Comparison of ENCODE assay signal across 13 cellular contexts in the genomic region with DNA sequence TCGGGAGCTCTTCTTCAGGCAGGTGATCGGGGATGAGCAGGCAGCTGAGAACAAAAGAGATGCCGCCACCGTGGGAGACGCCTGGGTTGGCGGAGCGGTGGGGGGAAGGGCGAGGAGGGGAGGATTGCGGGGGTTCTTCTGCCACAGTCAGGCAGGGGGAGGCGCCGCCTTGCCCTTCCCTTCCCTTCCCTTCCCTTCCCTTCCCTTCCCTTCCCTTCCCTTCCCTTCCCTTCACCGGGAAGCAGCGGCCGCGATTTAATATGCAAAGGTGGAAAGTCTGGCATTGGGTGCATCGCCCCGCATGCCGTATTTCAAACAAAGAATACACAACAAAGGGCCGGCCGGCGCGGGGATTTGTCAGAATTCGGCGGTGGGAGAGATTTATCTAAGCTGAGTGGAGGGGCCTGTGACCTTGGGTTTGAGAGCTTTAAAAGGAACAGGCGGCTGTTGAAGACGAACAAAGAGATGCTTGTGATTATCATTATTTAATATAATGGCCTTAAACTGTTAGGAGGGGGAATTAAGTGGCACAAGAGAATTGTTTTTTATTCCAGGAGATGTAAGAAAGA.
DNase-seq lines count a peak whose midpoint lies in the region; ATAC-seq, FAIRE-seq and TF ChIP-seq lines count a peak whose summit lies in the region.
"Had no signal": no experiment of that assay in that cellular context is flagged by ENCODE, and none has a peak within 500 bp of the region (broad histone marks: within the 10 kb centered on the region; RNA-seq: fewer than 3 reads in every experiment).

No MANE protein-coding gene starts in this region.

- DNase-seq in activated naive CD4-positive, alpha-beta T cell treated with anti-CD3 and anti-CD28 coated beads, Interleukin-2, amount 10 ng/mL, durations not matched to agents 7 days and 5 days = no peak
- DNase-seq in SW480 (ENCODE audit: low spot score) (peak; percentile 16), type B pancreatic cell (ENCODE audit: extremely low spot score, unreplicated experiment) (no peak), NCI-H226 (no peak), pancreas (no peak)
- DNase-seq: small intestine, upper lobe of left lung had no signal

- TF ChIP-seq CTCF in type B pancreatic cell (conservative IDR thresholded peaks at IDR 0.05) (no peak), pancreas (IDR thresholded peaks at IDR 0.05) (no peak)

- H3K36me3 ChIP-seq in iPS-15b (ENCODE audit: control insufficient read depth, insufficient read depth, low read length) (no peaks in the 10 kb centered on the region), pancreas (no peaks in the 10 kb centered on the region)
- H3K36me3 ChIP-seq: ascending aorta, upper lobe of left lung had no signal

- peak overlapping the region; percentile 42 for H3K4me3 Mint-ChIP-seq in activated naive CD4-positive, alpha-beta T cell treated with anti-CD3 and anti-CD28 coated beads, Interleukin-2, amount 50 U/mL, for 24 hours
- H3K4me3 Mint-ChIP-seq in activated naive CD4-positive, alpha-beta T cell treated with anti-CD3 and anti-CD28 coated beads, Interleukin-2, amount 10 ng/mL, durations not matched to agents 7 days and 5 days = no peak overlapping the region
- H3K4me3 Mint-ChIP-seq in type B pancreatic cell = peak overlapping the region; percentile 63
- H3K4me3 Mint-ChIP-seq: T-helper 1 cell treated with Interleukin-12 subunit alpha and Interleukin-12 subunit beta and Interleukin-4 antibody, amounts not matched to agents 30 μg/mL and 1 μg/mL, for 36 hours had no signal

- no peak for ATAC-seq in pancreas
- ATAC-seq in GM19324 (IDR thresholded peaks at IDR 0.05; ENCODE audit: low FRiP score, unreplicated experiment) = no peak

- no peak for FAIRE-seq in pancreas (lab: Jason Lieb, UNC)
- FAIRE-seq: small intestine had no signal

- peak overlapping the region; percentile 49 for H3K4me3 ChIP-seq in iPS-15b (ENCODE audit: low read depth, low read length)
- no peak overlapping the region for H3K4me3 ChIP-seq in pancreas
- H3K4me3 ChIP-seq: ascending aorta, upper lobe of left lung had no signal

- H3K9me3 ChIP-seq in iPS-15b (ENCODE audit: control insufficient read depth, insufficient read depth, low read length) = no peaks in the 10 kb centered on the region
- no peaks in the 10 kb centered on the region for H3K9me3 ChIP-seq in pancreas
- H3K9me3 ChIP-seq: ascending aorta, upper lobe of left lung had no signal

- peaks cover 35% of the 10 kb centered on the region for H3K27me3 ChIP-seq in iPS-15b (ENCODE audit: control insufficient read depth, insufficient read depth, low read length)
- H3K27me3 ChIP-seq in pancreas = no peaks in the 10 kb centered on the region
- H3K27me3 ChIP-seq: ascending aorta had no signal

- H3K9ac ChIP-seq in iPS-15b (ENCODE audit: low read depth, low read length) = no peak overlapping the region

- H3K9me3 Mint-ChIP-seq in activated naive CD4-positive, alpha-beta T cell treated with anti-CD3 and anti-CD28 coated beads, Interleukin-2, amount 50 U/mL, for 24 hours = no peaks in the 10 kb centered on the region
- H3K9me3 Mint-ChIP-seq in activated naive CD4-positive, alpha-beta T cell treated with anti-CD3 and anti-CD28 coated beads, Interleukin-2, amount 10 ng/mL, durations not matched to agents 7 days and 5 days = peaks cover 4% of the 10 kb centered on the region
- no peaks in the 10 kb centered on the region for H3K9me3 Mint-ChIP-seq in type B pancreatic cell

- H3K27ac ChIP-seq in pancreas = no peak overlapping the region
- H3K27ac ChIP-seq: ascending aorta, HL-60, upper lobe of left lung had no signal

- H3K4me1 ChIP-seq in iPS-15b (ENCODE audit: control insufficient read depth, insufficient read depth, low read length) = peaks cover 13% of the 10 kb centered on the region
- no peaks in the 10 kb centered on the region for H3K4me1 ChIP-seq in pancreas

- H3K27ac Mint-ChIP-seq in activated naive CD4-positive, alpha-beta T cell treated with anti-CD3 and anti-CD28 coated beads, Interleukin-2, amount 50 U/mL, for 24 hours = no peak overlapping the region
- no peak overlapping the region for H3K27ac Mint-ChIP-seq in activated naive CD4-positive, alpha-beta T cell treated with anti-CD3 and anti-CD28 coated beads, Interleukin-2, amount 10 ng/mL, durations not matched to agents 7 days and 5 days
- H3K27ac Mint-ChIP-seq in type B pancreatic cell = peak overlapping the region; percentile 49
- H3K27ac Mint-ChIP-seq: T-helper 1 cell treated with Interleukin-12 subunit alpha and Interleukin-12 subunit beta and Interleukin-4 antibody, amounts not matched to agents 30 μg/mL and 1 μg/mL, for 36 hours had no signal

- H3K36me3 Mint-ChIP-seq in activated naive CD4-positive, alpha-beta T cell treated with anti-CD3 and anti-CD28 coated beads, Interleukin-2, amount 50 U/mL, for 24 hours = no peaks in the 10 kb centered on the region
- peaks cover 3% of the 10 kb centered on the region for H3K36me3 Mint-ChIP-seq in activated naive CD4-positive, alpha-beta T cell treated with anti-CD3 and anti-CD28 coated beads, Interleukin-2, amount 10 ng/mL, durations not matched to agents 7 days and 5 days
- no peaks in the 10 kb centered on the region for H3K36me3 Mint-ChIP-seq in type B pancreatic cell

- intact Hi-C loops in pancreas (cut with DNase I) = no loop called here

- CTCF ChIA-PET in activated naive CD4-positive, alpha-beta T cell treated with anti-CD3 and anti-CD28 coated beads, Interleukin-2, amount 10 ng/mL, durations not matched to agents 7 days and 5 days (lab: Charles Lee) = no interaction called here

- no peaks in the 10 kb centered on the region for H3K27me3 Mint-ChIP-seq in activated naive CD4-positive, alpha-beta T cell treated with anti-CD3 and anti-CD28 coated beads, Interleukin-2, amount 50 U/mL, for 24 hours
- peaks cover 90% of the 10 kb centered on the region for H3K27me3 Mint-ChIP-seq in activated naive CD4-positive, alpha-beta T cell treated with anti-CD3 and anti-CD28 coated beads, Interleukin-2, amount 10 ng/mL, durations not matched to agents 7 days and 5 days
- peaks cover 85% of the 10 kb centered on the region for H3K27me3 Mint-ChIP-seq in type B pancreatic cell

- peaks cover 20% of the 10 kb centered on the region for H3K4me1 Mint-ChIP-seq in activated naive CD4-positive, alpha-beta T cell treated with anti-CD3 and anti-CD28 coated beads, Interleukin-2, amount 50 U/mL, for 24 hours
- peaks cover 48% of the 10 kb centered on the region for H3K4me1 Mint-ChIP-seq in activated naive CD4-positive, alpha-beta T cell treated with anti-CD3 and anti-CD28 coated beads, Interleukin-2, amount 10 ng/mL, durations not matched to agents 7 days and 5 days
- H3K4me1 Mint-ChIP-seq in type B pancreatic cell (ENCODE audit: unreplicated experiment) = peaks cover 20% of the 10 kb centered on the region

- whole genome bisulfite sequencing in pancreas, 2 donors = 4 to 14% methylated on average over 19 to 24 of the region's 26 CpGs
